In the genomic region with DNA sequence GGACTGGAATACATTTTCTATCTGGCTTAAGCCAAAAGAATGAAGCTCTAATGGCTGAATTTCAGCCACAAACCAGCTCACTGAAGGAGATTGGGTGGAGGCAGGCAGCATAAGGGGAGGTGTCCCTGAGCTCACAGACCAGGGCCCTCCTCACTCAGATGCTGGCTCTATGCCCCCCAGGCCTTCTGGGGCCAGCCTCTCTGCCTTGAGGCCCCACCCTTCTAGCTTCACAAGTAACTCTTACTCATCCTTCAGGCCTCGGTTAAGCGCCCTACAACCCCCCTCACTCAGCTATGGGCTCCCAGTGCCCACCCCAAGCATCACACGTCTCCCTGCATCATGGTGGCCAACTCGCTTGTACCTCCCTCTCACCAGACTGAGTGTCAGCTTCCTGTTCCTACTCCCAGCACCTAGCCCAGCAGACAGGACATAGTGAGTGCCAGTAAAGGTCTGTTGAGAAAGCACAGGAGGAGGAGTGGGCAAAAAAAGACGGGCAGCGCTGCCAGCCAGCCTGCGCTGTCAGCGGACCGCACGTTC, we compare ENCODE assay signal across 22 cellular contexts. TPM values are rescaled to one million over a fixed set of nuclear protein-coding genes. Genes with fewer than 3 reads are reported as not detected.
A peak's percentile ranks its signal among the peaks of the same experiment; 100 is the strongest.
DNase-seq lines count a peak whose midpoint lies in the region; ATAC-seq, FAIRE-seq and TF ChIP-seq lines count a peak whose summit lies in the region.
"Had no signal": no experiment of that assay in that cellular context is flagged by ENCODE, and none has a peak within 500 bp of the region (broad histone marks: within the 10 kb centered on the region; RNA-seq: fewer than 3 reads in every experiment).

No MANE protein-coding gene starts in this region.

- WGBS in HepG2 (ENCODE audit: low lambda C conversion rate), result 94% methylated on average over 10 of the region's 10 CpGs
- WGBS in right lobe of liver (ENCODE audit: insufficient coverage, low coverage, low lambda C conversion rate, missing lambda C conversion rate), result 81% methylated on average over 3 of the region's 10 CpGs

- TF ChIP-seq CTCF in HepG2 (CRISPR knock-in tag; IDR thresholded peaks at IDR 0.05), result no peak
- no peak for TF ChIP-seq CTCF in right lobe of liver (IDR thresholded peaks at IDR 0.05)
- no peak for TF ChIP-seq CTCF in WTC11 (IDR thresholded peaks at IDR 0.05)
- TF ChIP-seq CTCF in GM10266 (IDR thresholded peaks at IDR 0.05; ENCODE audit: control insufficient read depth, insufficient read depth, low read depth, missing control alignments), result no peak

- H3K4me1 ChIP-seq in HepG2 (ENCODE audit: insufficient read depth, low read length) (peaks cover 79% of the 10 kb centered on the region), right lobe of liver (peaks cover 0 to 2% (median 0%) of the 10 kb centered on the region in 4 donors)

- H3K4me2 ChIP-seq in HepG2 (ENCODE audit: low read depth, low read length), result no peak overlapping the region
- H3K4me2 ChIP-seq: KMS-11 had no signal

- CTCF ChIA-PET in HepG2 (lab: Yijun Ruan, JAX; ENCODE audit: low intra/inter-chr PET ratio, low total read pairs), result no interaction called here
- CTCF ChIA-PET in WTC11 (lab: Charles Lee), result interaction anchor here (1.0 kb wide), 1 partner anchor 27 kb away, joined by 3 read pairs; no protein-coding TSS in a partner anchor

- intact Hi-C loops in HepG2 (cut with micrococcal nuclease; ENCODE audit: unreplicated experiment) (no loop called here), right lobe of liver (cut with DNase I) (no loop called here)

- H3K9me3 Mint-ChIP-seq in WTC11, result peaks cover 2% of the 10 kb centered on the region
- H3K9me3 Mint-ChIP-seq: CD8-positive, alpha-beta memory T cell had no signal

- peak overlapping the region; percentile 61; the same call in 1 of the 2 replicates for H3K27ac Mint-ChIP-seq in WTC11

- no peak overlapping the region for H3K9ac ChIP-seq in HepG2 (ENCODE audit: insufficient read depth, low read depth, low read length)
- H3K9ac ChIP-seq: KMS-11 had no signal

- peaks cover 95% of the 10 kb centered on the region for H3K79me2 ChIP-seq in HepG2 (ENCODE audit: insufficient read depth, low read length)

- H3K4me1 Mint-ChIP-seq in WTC11, result peaks cover 29% of the 10 kb centered on the region
- H3K4me1 Mint-ChIP-seq: CD8-positive, alpha-beta memory T cell had no signal

- FAIRE-seq in HepG2 (lab: Jason Lieb, UNC), result no peak
- FAIRE-seq: GM12878 had no signal

- no peak overlapping the region for H2AFZ ChIP-seq in HepG2 (ENCODE audit: low read length)

- no peak overlapping the region for H3K4me3 Mint-ChIP-seq in WTC11
- H3K4me3 Mint-ChIP-seq: CD8-positive, alpha-beta memory T cell had no signal

- TF ChIP-seq EP300 in HepG2 (IDR thresholded peaks at IDR 0.05; ENCODE audit: low read depth in 2 of 2, low read length in 2 of 2), result no peak
- no peak for TF ChIP-seq EP300 in HepG2 (CRISPR knock-in tag; IDR thresholded peaks at IDR 0.05; ENCODE audit: borderline replicate concordance)

- no peaks in the 10 kb centered on the region for H3K27me3 Mint-ChIP-seq in WTC11 (ENCODE audit: low read depth)

- H3K36me3 Mint-ChIP-seq in WTC11, result peaks cover 19% of the 10 kb centered on the region
- H3K36me3 Mint-ChIP-seq: CD8-positive, alpha-beta memory T cell had no signal

- TF ChIP-seq POLR2A in HepG2 (IDR thresholded peaks at IDR 0.05; ENCODE audit: insufficient read depth in 1 of 2, low read depth in 2 of 2, low read length in 2 of 2) (no peak), right lobe of liver (IDR thresholded peaks at IDR 0.05) (no peak)

- H3K4me3 ChIP-seq in HepG2 (replicated peaks in 1 of 3; ENCODE audit: insufficient read depth in 1 of 3, low read depth in 2 of 3, low read length in 3 of 3) (no peak overlapping the region), right lobe of liver (no peak overlapping the region)
- H3K4me3 ChIP-seq: GM12878, HAP-1, Peyer's patch had no signal

- peaks cover 92% of the 10 kb centered on the region for H4K20me1 ChIP-seq in HepG2 (ENCODE audit: insufficient read depth, low read length)

- H3K36me3 ChIP-seq in HepG2 (replicated peaks in 1 of 2; ENCODE audit: control insufficient read depth in 1 of 2, insufficient read depth in 2 of 2, low read length in 2 of 2), result peaks cover 17 to 47% of the 10 kb centered on the region in 2 experiments; a peak in 4 of 5 replicates
- no peaks in the 10 kb centered on the region for H3K36me3 ChIP-seq in right lobe of liver
- H3K36me3 ChIP-seq: HAP-1, Peyer's patch had no signal

- in situ Hi-C loops in HepG2 (cut with HindIII; ENCODE audit: extremely low pct_ligation_motif_present, low pct_unique_long_range_greater_than_20kb), result no loop called here

- H3K27me3 ChIP-seq in HepG2 (ENCODE audit: control insufficient read depth in 1 of 2, insufficient read depth in 2 of 2, low read length in 2 of 2), result no peaks in the 10 kb centered on the region
- H3K27me3 ChIP-seq in right lobe of liver, result no peaks in the 10 kb centered on the region
- H3K27me3 ChIP-seq: Peyer's patch had no signal

- TF ChIP-seq RAD21 in HepG2 (CRISPR knock-in tag; IDR thresholded peaks at IDR 0.05), result no peak

- POLR2A ChIA-PET in HepG2 (lab: Yijun Ruan, JAX), result interaction anchor here (0.6 kb wide), 1 partner anchor 28 kb away, joined by 3 read pairs; no protein-coding TSS in a partner anchor
- POLR2A ChIA-PET in WTC11 (lab: Charles Lee), result no interaction called here

- H3K9me3 ChIP-seq in HepG2 (ENCODE audit: low read length) (no peaks in the 10 kb centered on the region), right lobe of liver (no peaks in the 10 kb centered on the region)
- H3K9me3 ChIP-seq: HAP-1, Peyer's patch had no signal

- BruUV-seq in HepG2 (replicated peaks; lab: Mats Ljungman, UMichigan), result no TSS peak

- H3K27ac ChIP-seq in HepG2 (ENCODE audit: extremely low read length, insufficient read depth, low read length), result no peak overlapping the region
- H3K27ac ChIP-seq in right lobe of liver, result no peak overlapping the region
- H3K27ac ChIP-seq: C4-2B, HL-60, KMS-11, Peyer's patch had no signal

- DNase-seq in HepG2 (ENCODE audit: low spot score), result no peak
- DNase-seq in right lobe of liver, result no peak
- DNase-seq in WTC11 (ENCODE audit: low spot score), result no peak
- peak; percentile 45 for DNase-seq in iris pigment epithelial cell (ENCODE audit: low read depth)
- no peak for DNase-seq in glomerular visceral epithelial cell (ENCODE audit: extremely low spot score)
- no peak for DNase-seq in cerebellar cortex (ENCODE audit: low spot score)
- DNase-seq in AG08396 (ENCODE audit: low spot score), result no peak
- no peak for DNase-seq in GM10266 (ENCODE audit: extremely low spot score)
- DNase-seq: Calu3; CD8-positive, alpha-beta memory T cell; NCI-H1105; NCI-H146; NCI-H2029; NCI-H2227 treated with DMSO at 0.1 percent for 48 hours; NCI-H510A treated with DMSO at 0.1 percent for 48 hours; NCI-H748 treated with DMSO at 0.1 percent for 48 hours; Peyer's patch had no signal

- ATAC-seq in HepG2 (no peak), right lobe of liver (no peak), WTC11 (no peak)
- ATAC-seq: GM12878 had no signal

TF ChIP-seq in WTC11, 78 proteins besides CTCF, POLR2A, EP300 and RAD21:
- TF ChIP-seq ZNF671 (CRISPR knock-in tag; IDR thresholded peaks at IDR 0.05), result no peak

RNA-seq across cellular contexts. Expression of gene GPR157, which starts 40.8 kb away (rescaled TPM):
- total RNA-seq in HepG2 (2016; rRNA removed; fragmentation: Illumina TruSeq; extraction: Trizol), result 8.4 and 10.1 TPM in 2 replicates
- total RNA-seq in HepG2 (2016; cell fraction: cytosol; rRNA removed; fragmentation: Illumina TruSeq; extraction: Trizol; ENCODE audit: low read depth), result 4.0 and 7.1 TPM in 2 replicates
- total RNA-seq in HepG2 (2016; cell fraction: insoluble cytoplasmic fraction; rRNA removed; fragmentation: Illumina TruSeq; extraction: Trizol), result 10.7 and 12.8 TPM in 2 replicates
- 13.0 and 14.9 TPM in 2 replicates for total RNA-seq in HepG2 (2016; cell fraction: membrane; rRNA removed; fragmentation: Illumina TruSeq; extraction: Trizol)
- total RNA-seq in HepG2 (2016; cell fraction: nucleus; rRNA removed; fragmentation: Illumina TruSeq; extraction: Trizol), result 7.1 and 10.0 TPM in 2 replicates
- 19.2 and 23.3 TPM in 2 replicates for polyA plus RNA-seq in HepG2 (2011; rRNA removed)
- 14.2 and 15.0 TPM in 2 replicates for polyA plus RNA-seq in HepG2 (2011; cell fraction: cytosol; rRNA removed)
- 29.1 and 30.4 TPM in 2 replicates for polyA plus RNA-seq in HepG2 (2011; cell fraction: nucleus; rRNA removed)
- 25.2 and 25.3 TPM in 2 replicates for polyA plus RNA-seq in HepG2 (2012)
- polyA plus RNA-seq in HepG2 (2016; cell fraction: cytosol; fragmentation: Illumina TruSeq; extraction: Trizol; ENCODE audit: low read depth), result 1.7 and 2.0 TPM in 2 replicates
- 4.3 and 5.8 TPM in 2 replicates for polyA plus RNA-seq in HepG2 (2016; cell fraction: insoluble cytoplasmic fraction; fragmentation: Illumina TruSeq; extraction: Trizol; ENCODE audit: low read depth)
- polyA plus RNA-seq in HepG2 (2016; cell fraction: membrane; fragmentation: Illumina TruSeq; extraction: Trizol; ENCODE audit: low read depth), result 3.8 and 6.3 TPM in 2 replicates
- polyA plus RNA-seq in HepG2 (2016; cell fraction: nucleus; fragmentation: Illumina TruSeq; extraction: Trizol; ENCODE audit: insufficient read depth, low read depth), result 8.1 and 9.9 TPM in 2 replicates
- 23.1 and 157 TPM in 2 replicates for polyA minus RNA-seq in HepG2 (2011; rRNA and poly(A)+ RNA removed; ENCODE audit: low replicate concordance)
- 37.5 and 50.2 TPM in 2 replicates for polyA minus RNA-seq in HepG2 (2011; cell fraction: cytosol; rRNA and poly(A)+ RNA removed)
- polyA minus RNA-seq in HepG2 (2011; cell fraction: nucleus; rRNA and poly(A)+ RNA removed), result 18.6 and 22.3 TPM in 2 replicates
- total RNA-seq in right lobe of liver, result 10 to 100 TPM in 1 of 6 experiments, 1 to 10 TPM in 5; 5.6 to 12.5 (median 7.0) TPM
- total RNA-seq in WTC11 (2021), result 3.4 to 9.6 TPM (median 6.0 TPM) in 3 replicates
